1 cellular context compared by ENCODE assay signal in genomic region chr3:58214484-58215316, GRCh38.
A peak's percentile ranks its signal among the peaks of the same experiment; 100 is the strongest.
TF ChIP-seq lines count a peak whose summit lies in the region.

No MANE protein-coding gene starts in this region.

TF ChIP-seq in HepG2, 621 proteins besides CTCF, POLR2A, EP300 and RAD21 (continued from another document):
- TF ChIP-seq ZBTB4 (CRISPR knock-in tag; IDR thresholded peaks at IDR 0.05; ENCODE audit: borderline replicate concordance) (no peak), CEBPB (IDR thresholded peaks at IDR 0.05; ENCODE audit: borderline replicate concordance, low read depth, low read length) (peak; percentile 72; the same call in 1 of the 2 replicates), CEBPG (CRISPR knock-in tag; IDR thresholded peaks at IDR 0.05) (peak; percentile 9; the same call in 1 of the 2 replicates), HMGXB4 (CRISPR knock-in tag; IDR thresholded peaks at IDR 0.05; ENCODE audit: borderline replicate concordance in 1 of 2, low read depth in 1 of 2) (0 out of 4 replicates have a peak, but pooled peaks of 1 of the 2 experiments have one; percentile 16), PHF21A (CRISPR knock-in tag; IDR thresholded peaks at IDR 0.05) (no peak), CREB1 (IDR thresholded peaks at IDR 0.05) (peak; percentile 52), CREB1 (CRISPR knock-in tag; IDR thresholded peaks at IDR 0.05) (no peak), TERF1 (CRISPR knock-in tag; IDR thresholded peaks at IDR 0.05) (no peak), ZNF260 (CRISPR knock-in tag; IDR thresholded peaks at IDR 0.05; ENCODE audit: borderline replicate concordance, low read depth) (no peak), NR0B2 (CRISPR knock-in tag; IDR thresholded peaks at IDR 0.05) (no peak), ZBTB1 (CRISPR knock-in tag; IDR thresholded peaks at IDR 0.05; ENCODE audit: borderline replicate concordance) (no peak), DMTF1 (CRISPR knock-in tag; IDR thresholded peaks at IDR 0.05) (no peak), ZSCAN22 (CRISPR knock-in tag; IDR thresholded peaks at IDR 0.05) (no peak)
